ENCODE assay signal across 21 cellular contexts in the genomic region with DNA sequence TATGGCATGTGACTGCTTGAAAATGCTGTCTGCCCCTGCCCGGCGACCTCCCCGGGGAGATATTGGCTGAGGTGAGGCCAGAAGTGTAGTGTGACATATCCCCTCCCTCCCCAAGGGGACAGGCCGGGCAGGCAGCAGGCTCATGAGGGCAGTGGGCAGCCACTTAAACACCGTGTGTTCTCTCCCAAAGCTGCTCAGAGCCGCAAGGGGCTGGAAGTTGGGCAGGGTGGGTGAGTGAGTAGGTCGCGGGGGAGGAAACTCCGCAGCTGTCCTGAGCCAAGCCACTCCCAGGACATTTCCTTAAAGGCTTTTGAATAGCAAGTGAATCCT. TPM values are rescaled to one million over a fixed set of nuclear protein-coding genes. Genes with fewer than 3 reads are reported as not detected.
"Had no signal": no experiment of that assay in that cellular context is flagged by ENCODE, and none has a peak within 500 bp of the region (broad histone marks: within the 10 kb centered on the region; RNA-seq: fewer than 3 reads in every experiment).

No MANE protein-coding gene starts in this region.

- H3K4me3 ChIP-seq: coronary artery, esophagus squamous epithelium, heart left ventricle, lung, prostate gland, suprapubic skin, upper lobe of left lung had no signal

- H3K27me3 ChIP-seq: foreskin keratinocyte had no signal

- H3K27ac ChIP-seq: coronary artery, esophagus squamous epithelium, foreskin keratinocyte, heart left ventricle, prostate gland, suprapubic skin, upper lobe of left lung had no signal

- H3K9me3 ChIP-seq: esophagus squamous epithelium, heart left ventricle, prostate gland, suprapubic skin, upper lobe of left lung had no signal

- H3K4me1 ChIP-seq: prostate gland, suprapubic skin, upper lobe of left lung had no signal

- H3K36me3 ChIP-seq: esophagus squamous epithelium, heart left ventricle, prostate gland, suprapubic skin, upper lobe of left lung had no signal

- ATAC-seq: heart left ventricle; left colon; natural killer cell; stimulated activated naive CD8-positive, alpha-beta T cell treated with anti-CD3 and anti-CD28 coated beads, Interleukin-15, Interleukin-2, amounts not matched to agents 100 U/mL and 50 U/mL, for 24 hours had no signal

- DNase-seq: activated CD4-positive, alpha-beta T cell treated with anti-CD3 and anti-CD28 coated beads, Interleukin-2, amount 10 ng/mL, durations not matched to agents 7 days and 5 days; activated CD8-positive, alpha-beta memory T cell treated with anti-CD3 and anti-CD28 coated beads, Interleukin-2, amount 50 U/mL, for 48 hours; activated gamma-delta T cell treated with Interleukin-2 at 50 U/mL for 16 hours; activated naive CD8-positive, alpha-beta T cell treated with anti-CD3 and anti-CD28 coated beads for 36 hours; amygdala; effector CD4-positive, alpha-beta T cell; esophagus squamous epithelium; foreskin keratinocyte; heart left ventricle; left colon; natural killer cell; right cardiac atrium; stimulated activated naive CD8-positive, alpha-beta T cell treated with anti-CD3 and anti-CD28 coated beads, Interleukin-15, Interleukin-2, amounts not matched to agents 100 U/mL and 50 U/mL, for 24 hours; upper lobe of left lung had no signal

RNA-seq across cellular contexts. Expression of a gene that starts 15.9 kb away (rescaled TPM):
- total RNA-seq: activated CD4-positive, alpha-beta T cell treated with anti-CD3 and anti-CD28 coated beads, Interleukin-2, amount 10 ng/mL, durations not matched to agents 7 days and 5 days; activated naive CD8-positive, alpha-beta T cell treated with anti-CD3 and anti-CD28 coated beads for 36 hours; mononuclear cell; omental fat pad; prostate gland; right cardiac atrium had no signal
- polyA plus RNA-seq: heart left ventricle, right cardiac atrium had no signal

RNA-seq across cellular contexts. Expression of a gene that starts 36.8 kb away (rescaled TPM):
- total RNA-seq: activated CD4-positive, alpha-beta T cell treated with anti-CD3 and anti-CD28 coated beads, Interleukin-2, amount 10 ng/mL, durations not matched to agents 7 days and 5 days; activated naive CD8-positive, alpha-beta T cell treated with anti-CD3 and anti-CD28 coated beads for 36 hours; endothelial cell of umbilical vein; esophagus squamous epithelium; foreskin keratinocyte; heart left ventricle; left colon; lung; mononuclear cell; natural killer cell; omental fat pad; prostate gland; right cardiac atrium; suprapubic skin; upper lobe of left lung had no signal
- polyA plus RNA-seq: endothelial cell of umbilical vein, foreskin keratinocyte, heart left ventricle, lung, right cardiac atrium had no signal
